1 cellular context compared by ENCODE assay signal in genomic region chr2:138010890-138011289, GRCh38.
TF ChIP-seq lines count a peak whose summit lies in the region.

No MANE protein-coding gene starts in this region.

TF ChIP-seq in HepG2, 621 proteins besides CTCF, POLR2A, EP300 and RAD21 (continued from another document):
- TF ChIP-seq, protein P1, sequence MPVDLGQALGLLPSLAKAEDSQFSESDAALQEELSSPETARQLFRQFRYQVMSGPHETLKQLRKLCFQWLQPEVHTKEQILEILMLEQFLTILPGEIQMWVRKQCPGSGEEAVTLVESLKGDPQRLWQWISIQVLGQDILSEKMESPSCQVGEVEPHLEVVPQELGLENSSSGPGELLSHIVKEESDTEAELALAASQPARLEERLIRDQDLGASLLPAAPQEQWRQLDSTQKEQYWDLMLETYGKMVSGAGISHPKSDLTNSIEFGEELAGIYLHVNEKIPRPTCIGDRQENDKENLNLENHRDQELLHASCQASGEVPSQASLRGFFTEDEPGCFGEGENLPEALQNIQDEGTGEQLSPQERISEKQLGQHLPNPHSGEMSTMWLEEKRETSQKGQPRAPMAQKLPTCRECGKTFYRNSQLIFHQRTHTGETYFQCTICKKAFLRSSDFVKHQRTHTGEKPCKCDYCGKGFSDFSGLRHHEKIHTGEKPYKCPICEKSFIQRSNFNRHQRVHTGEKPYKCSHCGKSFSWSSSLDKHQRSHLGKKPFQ (CRISPR knock-in tag; IDR thresholded peaks at IDR 0.05; ENCODE audit: insufficient replicate concordance), result no peak
- TF ChIP-seq MAZ (IDR thresholded peaks at IDR 0.05; ENCODE audit: borderline replicate concordance, low read depth, low read length), result no peak
- no peak for TF ChIP-seq MAZ (CRISPR knock-in tag; IDR thresholded peaks at IDR 0.05; ENCODE audit: low read depth)
- TF ChIP-seq POLR2AphosphoS5 (IDR thresholded peaks at IDR 0.05; ENCODE audit: low read depth, low read length), result peak; percentile 27; the same call in 1 of the 2 replicates
- TF ChIP-seq TARDBP (CRISPR knock-in tag; IDR thresholded peaks at IDR 0.05), result no peak
